13 cellular contexts compared by ENCODE assay signal in genomic region chr7:140238778-140239652, GRCh38.
DNase-seq lines count a peak whose midpoint lies in the region; ATAC-seq and TF ChIP-seq lines count a peak whose summit lies in the region.
"Had no signal": no experiment of that assay in that cellular context is flagged by ENCODE, and none has a peak within 500 bp of the region (broad histone marks: within the 10 kb centered on the region; RNA-seq: fewer than 3 reads in every experiment).

No MANE protein-coding gene starts in this region.

- H3K36me3 ChIP-seq in Peyer's patch (no peaks in the 10 kb centered on the region), muscle layer of duodenum (ENCODE audit: control insufficient read depth in 1 of 2, insufficient read depth in 2 of 2, low read length in 2 of 2) (no peaks in the 10 kb centered on the region)
- no peaks in the 10 kb centered on the region for H3K36me3 ChIP-seq in naive thymus-derived CD4-positive, alpha-beta T cell (ENCODE audit: control insufficient read depth in 2 of 3, insufficient read depth in 3 of 3, low read length in 3 of 3)
- H3K36me3 ChIP-seq: brain microvascular endothelial cell, uterus, WERI-Rb-1 had no signal

- H3K4me3 ChIP-seq in Peyer's patch (no peak overlapping the region), muscle layer of duodenum (ENCODE audit: low read depth in 1 of 2, low read length in 2 of 2) (no peak overlapping the region)
- H3K4me3 ChIP-seq in naive thymus-derived CD4-positive, alpha-beta T cell (ENCODE audit: low read length) = no peak overlapping the region
- H3K4me3 ChIP-seq: uterus had no signal

- CTCF ChIA-PET in naive thymus-derived CD4-positive, alpha-beta T cell (lab: Charles Lee) = interaction anchor here (1.1 kb wide), 1 partner anchor 18 kb away, joined by 3 read pairs; no protein-coding TSS in a partner anchor

- H3K4me1 Mint-ChIP-seq in naive thymus-derived CD4-positive, alpha-beta T cell = peaks cover 0 to 25% (median 13%) of the 10 kb centered on the region in 7 donors

- H3K9me3 ChIP-seq in Peyer's patch (no peaks in the 10 kb centered on the region), muscle layer of duodenum (ENCODE audit: control insufficient read depth in 1 of 2, low read length in 2 of 2) (no peaks in the 10 kb centered on the region)
- H3K9me3 ChIP-seq in naive thymus-derived CD4-positive, alpha-beta T cell (ENCODE audit: control insufficient read depth in 2 of 3, low read length in 3 of 3) = no peaks in the 10 kb centered on the region
- H3K9me3 ChIP-seq: uterus had no signal

- peak overlapping the region in 1 of 9 donors; percentile 41 for H3K27ac Mint-ChIP-seq in naive thymus-derived CD4-positive, alpha-beta T cell
- H3K27ac Mint-ChIP-seq: naive B cell had no signal

- H3K27ac ChIP-seq in Peyer's patch (peak overlapping the region in 3 of 4 donors; percentile 62 to 87 (median 79)), muscle layer of duodenum (ENCODE audit: low read length) (peak overlapping the region; percentile 45)
- no peak overlapping the region for H3K27ac ChIP-seq in naive thymus-derived CD4-positive, alpha-beta T cell (ENCODE audit: low read depth, low read length)
- H3K27ac ChIP-seq: brain microvascular endothelial cell, uterus, WERI-Rb-1 had no signal

- no peak overlapping the region for H3K4me3 Mint-ChIP-seq in naive thymus-derived CD4-positive, alpha-beta T cell
- H3K4me3 Mint-ChIP-seq: naive B cell had no signal

- no peaks in the 10 kb centered on the region for H3K27me3 ChIP-seq in Peyer's patch
- no peaks in the 10 kb centered on the region for H3K27me3 ChIP-seq in muscle layer of duodenum (ENCODE audit: low read depth, low read length)
- no peaks in the 10 kb centered on the region for H3K27me3 ChIP-seq in naive thymus-derived CD4-positive, alpha-beta T cell (ENCODE audit: control insufficient read depth in 2 of 2, insufficient read depth in 2 of 2, low read length in 2 of 2)
- H3K27me3 ChIP-seq: uterus had no signal

- intact Hi-C loops in naive thymus-derived CD4-positive, alpha-beta T cell (cut with micrococcal nuclease) = loop anchor here in 1 of 2 donors (1.0 to 10.0 kb wide), 3 partner anchors 8 to 594 kb away; partner anchors contain the start of gene MKRN1

- no peaks in the 10 kb centered on the region for H3K27me3 Mint-ChIP-seq in naive thymus-derived CD4-positive, alpha-beta T cell
- H3K27me3 Mint-ChIP-seq: naive B cell had no signal

- H3K9me3 Mint-ChIP-seq in naive thymus-derived CD4-positive, alpha-beta T cell = no peaks in the 10 kb centered on the region
- H3K9me3 Mint-ChIP-seq: naive B cell had no signal

- DNase-seq in DMS53 treated with DMSO at 0.1 percent for 48 hours (lab: John Stamatoyannopoulos, UW; ENCODE audit: unreplicated experiment) (peak; percentile 15), NCI-H1694 (lab: John Stamatoyannopoulos, UW) (peak; percentile 53), Peyer's patch (peak in 2 of 3 donors; percentile 86 to 88), GOT3 (lab: John Stamatoyannopoulos, UW) (no peak)
- DNase-seq in naive thymus-derived CD4-positive, alpha-beta T cell = no peak
- DNase-seq: brain microvascular endothelial cell, erythroblast, uterus, WERI-Rb-1 had no signal

- ATAC-seq in HG02571 (IDR thresholded peaks at IDR 0.05; ENCODE audit: unreplicated experiment) (no peak), GM21526 (IDR thresholded peaks at IDR 0.05; ENCODE audit: low FRiP score, unreplicated experiment) (no peak)
- ATAC-seq in naive thymus-derived CD4-positive, alpha-beta T cell = no peak

- peak in 1 of 2 donors; percentile 66 for TF ChIP-seq POLR2A in Peyer's patch (IDR thresholded peaks at IDR 0.05)

- POLR2A ChIA-PET in naive thymus-derived CD4-positive, alpha-beta T cell (lab: Charles Lee) = interaction anchor here (1.1 to 1.5 kb wide), 3 partner anchors 15 to 61 kb away, joined by 3 to 7 read pairs (median 3); no protein-coding TSS in a partner anchor

- no peak for TF ChIP-seq CTCF in Peyer's patch (IDR thresholded peaks at IDR 0.05)

- no peaks in the 10 kb centered on the region for H3K36me3 Mint-ChIP-seq in naive thymus-derived CD4-positive, alpha-beta T cell
- H3K36me3 Mint-ChIP-seq: naive B cell had no signal

- H3K4me1 ChIP-seq in Peyer's patch (peaks cover 3 to 59% (median 8%) of the 10 kb centered on the region in 4 donors), muscle layer of duodenum (ENCODE audit: control insufficient read depth in 1 of 2, insufficient read depth in 2 of 2, low read length in 2 of 2) (no peaks in the 10 kb centered on the region)
- no peaks in the 10 kb centered on the region for H3K4me1 ChIP-seq in naive thymus-derived CD4-positive, alpha-beta T cell (ENCODE audit: control insufficient read depth in 2 of 2, insufficient read depth in 2 of 2, low read length in 2 of 2)
- H3K4me1 ChIP-seq: uterus had no signal

Comparison
In these comparisons a context has a peak if more than half of its experiments do, and no peak if none do; other contexts are left out.
1. DNase-seq: peak in DMS53 treated with DMSO at 0.1 percent for 48 hours (single experiment), NCI-H1694 (single experiment) and Peyer's patch (2 of 3); none in naive thymus-derived CD4-positive, alpha-beta T cell (0 of 9) and GOT3 (single experiment).